Comparison of ENCODE assay signal across 1 cellular context in genomic region chr10:11443468-11444147, GRCh38.
TF ChIP-seq lines count a peak whose summit lies in the region.

No MANE protein-coding gene starts in this region.

TF ChIP-seq in K562, 482 proteins besides CTCF, POLR2A, EP300 and RAD21 (continued from another document):
- TF ChIP-seq PATZ1 (CRISPR knock-in tag; IDR thresholded peaks at IDR 0.05; ENCODE audit: borderline replicate concordance) (no peak), NR2C1 (IDR thresholded peaks at IDR 0.05) (no peak), NR2C1 (tag; IDR thresholded peaks at IDR 0.05) (peak; percentile 46; the same call in 1 of the 2 replicates), CBX1 (IDR thresholded peaks at IDR 0.05; ENCODE audit: low read depth) (no peak), ESRRA (IDR thresholded peaks at IDR 0.05; ENCODE audit: borderline replicate concordance, low read depth) (peak; percentile 91)
